In genomic region chr21:45042664-45043161, GRCh38 we compare ENCODE assay signal across 22 cellular contexts.
"Had no signal": no experiment of that assay in that cellular context is flagged by ENCODE, and none has a peak within 500 bp of the region (broad histone marks: within the 10 kb centered on the region; RNA-seq: fewer than 3 reads in every experiment).

No MANE protein-coding gene starts in this region.

- DNase-seq: activated CD4-positive, alpha-beta T cell treated with anti-CD3 and anti-CD28 coated beads for 4 hours; activated CD4-positive, alpha-beta T cell treated with anti-CD3 and anti-CD28 coated beads, Interleukin-2, amount 50 U/mL, for 4 hours; activated effector memory CD4-positive, alpha-beta T cell treated with Interleukin-2 at 50 U/mL for 16 hours; activated naive CD4-positive, alpha-beta T cell treated with Interleukin-2 at 50 U/mL for 16 hours; anterior cingulate cortex; foreskin fibroblast; head of caudate nucleus; hippocampal formation; left cardiac atrium; left ventricle myocardium superior; naive B cell; nephron progenitor cell; nucleus accumbens; stimulated activated CD4-positive, alpha-beta T cell treated with anti-CD3 and anti-CD28 coated beads, Interleukin-4, amount 100 ng/mL, for 1 hour; stimulated activated naive CD8-positive, alpha-beta T cell treated with anti-CD3 and anti-CD28 coated beads, Interleukin-15, Interleukin-2, amounts not matched to agents 100 U/mL and 50 U/mL, for 24 hours; testis; trophoblast cell; uterus had no signal

- H3K4me3 ChIP-seq: cardiac muscle cell, right atrium auricular region, testis, uterus had no signal

- ATAC-seq: left cardiac atrium; stimulated activated naive CD8-positive, alpha-beta T cell treated with anti-CD3 and anti-CD28 coated beads, Interleukin-15, Interleukin-2, amounts not matched to agents 100 U/mL and 50 U/mL, for 24 hours had no signal

- H3K27ac ChIP-seq: cardiac muscle cell, parathyroid adenoma, right atrium auricular region, testis, uterus, VCaP had no signal

- H3K36me3 ChIP-seq: cardiac muscle cell, right atrium auricular region, uterus had no signal

- H2AFZ ChIP-seq: parathyroid adenoma had no signal

- H3K9ac ChIP-seq: parathyroid adenoma had no signal

- H3K27me3 ChIP-seq: cardiac muscle cell, right atrium auricular region, testis, uterus had no signal

- H3K4me1 ChIP-seq: parathyroid adenoma had no signal

- H3K9me3 ChIP-seq: testis, uterus had no signal
